Comparison of ENCODE assay signal across 1 cellular context in the genomic region with DNA sequence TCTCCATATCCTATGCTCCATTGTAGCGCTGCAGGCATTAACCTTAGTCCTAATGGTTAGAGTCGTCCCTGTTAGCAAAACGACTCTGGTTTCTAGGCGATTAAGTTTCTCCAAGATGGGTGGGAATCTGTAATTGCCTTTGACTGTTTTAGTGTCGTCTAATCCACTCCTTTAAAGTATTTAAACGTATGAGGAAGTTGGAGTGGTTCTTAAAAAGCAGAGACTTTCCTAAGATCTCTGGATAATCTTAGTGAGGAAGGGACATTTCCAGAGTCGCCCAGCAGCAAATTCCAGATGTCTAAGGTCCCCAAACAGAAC.
A peak's percentile ranks its signal among the peaks of the same experiment; 100 is the strongest.
TF ChIP-seq lines count a peak whose summit lies in the region.

No MANE protein-coding gene starts in this region.

TF ChIP-seq in K562, 482 proteins besides CTCF, POLR2A, EP300 and RAD21 (continued from another document):
- TF ChIP-seq, protein P1, sequence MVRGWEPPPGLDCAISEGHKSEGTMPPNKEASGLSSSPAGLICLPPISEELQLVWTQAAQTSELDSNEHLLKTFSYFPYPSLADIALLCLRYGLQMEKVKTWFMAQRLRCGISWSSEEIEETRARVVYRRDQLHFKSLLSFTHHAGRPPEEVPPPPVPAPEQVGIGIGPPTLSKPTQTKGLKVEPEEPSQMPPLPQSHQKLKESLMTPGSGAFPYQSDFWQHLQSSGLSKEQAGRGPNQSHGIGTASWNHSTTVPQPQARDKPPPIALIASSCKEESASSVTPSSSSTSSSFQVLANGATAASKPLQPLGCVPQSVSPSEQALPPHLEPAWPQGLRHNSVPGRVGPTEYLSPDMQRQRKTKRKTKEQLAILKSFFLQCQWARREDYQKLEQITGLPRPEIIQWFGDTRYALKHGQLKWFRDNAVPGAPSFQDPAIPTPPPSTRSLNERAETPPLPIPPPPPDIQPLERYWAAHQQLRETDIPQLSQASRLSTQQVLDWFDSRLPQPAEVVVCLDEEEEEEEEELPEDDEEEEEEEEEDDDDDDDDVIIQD (CRISPR knock-in tag; IDR thresholded peaks at IDR 0.05) = no peak
- TF ChIP-seq, protein P2, sequence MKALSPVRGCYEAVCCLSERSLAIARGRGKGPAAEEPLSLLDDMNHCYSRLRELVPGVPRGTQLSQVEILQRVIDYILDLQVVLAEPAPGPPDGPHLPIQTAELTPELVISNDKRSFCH (CRISPR knock-in tag; IDR thresholded peaks at IDR 0.05) = no peak
- TF ChIP-seq, protein P2 (tag; IDR thresholded peaks at IDR 0.05) = 0 out of 2 replicates have a peak, but pooled peaks have one; percentile 20
- TF ChIP-seq RBM15 (IDR thresholded peaks at IDR 0.05; ENCODE audit: insufficient read depth, low read length) = no peak
- no peak for TF ChIP-seq ARID2 (IDR thresholded peaks at IDR 0.05)
- TF ChIP-seq, protein P3, sequence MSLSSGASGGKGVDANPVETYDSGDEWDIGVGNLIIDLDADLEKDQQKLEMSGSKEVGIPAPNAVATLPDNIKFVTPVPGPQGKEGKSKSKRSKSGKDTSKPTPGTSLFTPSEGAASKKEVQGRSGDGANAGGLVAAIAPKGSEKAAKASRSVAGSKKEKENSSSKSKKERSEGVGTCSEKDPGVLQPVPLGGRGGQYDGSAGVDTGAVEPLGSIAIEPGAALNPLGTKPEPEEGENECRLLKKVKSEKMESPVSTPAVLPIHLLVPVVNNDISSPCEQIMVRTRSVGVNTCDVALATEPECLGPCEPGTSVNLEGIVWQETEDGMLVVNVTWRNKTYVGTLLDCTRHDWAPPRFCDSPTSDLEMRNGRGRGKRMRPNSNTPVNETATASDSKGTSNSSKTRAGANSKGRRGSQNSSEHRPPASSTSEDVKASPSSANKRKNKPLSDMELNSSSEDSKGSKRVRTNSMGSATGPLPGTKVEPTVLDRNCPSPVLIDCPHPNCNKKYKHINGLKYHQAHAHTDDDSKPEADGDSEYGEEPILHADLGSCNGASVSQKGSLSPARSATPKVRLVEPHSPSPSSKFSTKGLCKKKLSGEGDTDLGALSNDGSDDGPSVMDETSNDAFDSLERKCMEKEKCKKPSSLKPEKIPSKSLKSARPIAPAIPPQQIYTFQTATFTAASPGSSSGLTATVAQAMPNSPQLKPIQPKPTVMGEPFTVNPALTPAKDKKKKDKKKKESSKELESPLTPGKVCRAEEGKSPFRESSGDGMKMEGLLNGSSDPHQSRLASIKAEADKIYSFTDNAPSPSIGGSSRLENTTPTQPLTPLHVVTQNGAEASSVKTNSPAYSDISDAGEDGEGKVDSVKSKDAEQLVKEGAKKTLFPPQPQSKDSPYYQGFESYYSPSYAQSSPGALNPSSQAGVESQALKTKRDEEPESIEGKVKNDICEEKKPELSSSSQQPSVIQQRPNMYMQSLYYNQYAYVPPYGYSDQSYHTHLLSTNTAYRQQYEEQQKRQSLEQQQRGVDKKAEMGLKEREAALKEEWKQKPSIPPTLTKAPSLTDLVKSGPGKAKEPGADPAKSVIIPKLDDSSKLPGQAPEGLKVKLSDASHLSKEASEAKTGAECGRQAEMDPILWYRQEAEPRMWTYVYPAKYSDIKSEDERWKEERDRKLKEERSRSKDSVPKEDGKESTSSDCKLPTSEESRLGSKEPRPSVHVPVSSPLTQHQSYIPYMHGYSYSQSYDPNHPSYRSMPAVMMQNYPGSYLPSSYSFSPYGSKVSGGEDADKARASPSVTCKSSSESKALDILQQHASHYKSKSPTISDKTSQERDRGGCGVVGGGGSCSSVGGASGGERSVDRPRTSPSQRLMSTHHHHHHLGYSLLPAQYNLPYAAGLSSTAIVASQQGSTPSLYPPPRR (CRISPR knock-in tag; IDR thresholded peaks at IDR 0.05; ENCODE audit: borderline replicate concordance) = no peak
- TF ChIP-seq BHLHE40 (IDR thresholded peaks at IDR 0.05; ENCODE audit: low read length) = no peak
- TF ChIP-seq RBM14 (IDR thresholded peaks at IDR 0.05; ENCODE audit: borderline replicate concordance, insufficient read depth, low read depth, low read length) = no peak
- TF ChIP-seq, protein P4, sequence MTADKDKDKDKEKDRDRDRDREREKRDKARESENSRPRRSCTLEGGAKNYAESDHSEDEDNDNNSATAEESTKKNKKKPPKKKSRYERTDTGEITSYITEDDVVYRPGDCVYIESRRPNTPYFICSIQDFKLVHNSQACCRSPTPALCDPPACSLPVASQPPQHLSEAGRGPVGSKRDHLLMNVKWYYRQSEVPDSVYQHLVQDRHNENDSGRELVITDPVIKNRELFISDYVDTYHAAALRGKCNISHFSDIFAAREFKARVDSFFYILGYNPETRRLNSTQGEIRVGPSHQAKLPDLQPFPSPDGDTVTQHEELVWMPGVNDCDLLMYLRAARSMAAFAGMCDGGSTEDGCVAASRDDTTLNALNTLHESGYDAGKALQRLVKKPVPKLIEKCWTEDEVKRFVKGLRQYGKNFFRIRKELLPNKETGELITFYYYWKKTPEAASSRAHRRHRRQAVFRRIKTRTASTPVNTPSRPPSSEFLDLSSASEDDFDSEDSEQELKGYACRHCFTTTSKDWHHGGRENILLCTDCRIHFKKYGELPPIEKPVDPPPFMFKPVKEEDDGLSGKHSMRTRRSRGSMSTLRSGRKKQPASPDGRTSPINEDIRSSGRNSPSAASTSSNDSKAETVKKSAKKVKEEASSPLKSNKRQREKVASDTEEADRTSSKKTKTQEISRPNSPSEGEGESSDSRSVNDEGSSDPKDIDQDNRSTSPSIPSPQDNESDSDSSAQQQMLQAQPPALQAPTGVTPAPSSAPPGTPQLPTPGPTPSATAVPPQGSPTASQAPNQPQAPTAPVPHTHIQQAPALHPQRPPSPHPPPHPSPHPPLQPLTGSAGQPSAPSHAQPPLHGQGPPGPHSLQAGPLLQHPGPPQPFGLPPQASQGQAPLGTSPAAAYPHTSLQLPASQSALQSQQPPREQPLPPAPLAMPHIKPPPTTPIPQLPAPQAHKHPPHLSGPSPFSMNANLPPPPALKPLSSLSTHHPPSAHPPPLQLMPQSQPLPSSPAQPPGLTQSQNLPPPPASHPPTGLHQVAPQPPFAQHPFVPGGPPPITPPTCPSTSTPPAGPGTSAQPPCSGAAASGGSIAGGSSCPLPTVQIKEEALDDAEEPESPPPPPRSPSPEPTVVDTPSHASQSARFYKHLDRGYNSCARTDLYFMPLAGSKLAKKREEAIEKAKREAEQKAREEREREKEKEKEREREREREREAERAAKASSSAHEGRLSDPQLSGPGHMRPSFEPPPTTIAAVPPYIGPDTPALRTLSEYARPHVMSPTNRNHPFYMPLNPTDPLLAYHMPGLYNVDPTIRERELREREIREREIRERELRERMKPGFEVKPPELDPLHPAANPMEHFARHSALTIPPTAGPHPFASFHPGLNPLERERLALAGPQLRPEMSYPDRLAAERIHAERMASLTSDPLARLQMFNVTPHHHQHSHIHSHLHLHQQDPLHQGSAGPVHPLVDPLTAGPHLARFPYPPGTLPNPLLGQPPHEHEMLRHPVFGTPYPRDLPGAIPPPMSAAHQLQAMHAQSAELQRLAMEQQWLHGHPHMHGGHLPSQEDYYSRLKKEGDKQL (CRISPR knock-in tag; IDR thresholded peaks at IDR 0.05; ENCODE audit: borderline replicate concordance) = no peak
- no peak for TF ChIP-seq ZBTB7A (IDR thresholded peaks at IDR 0.05; ENCODE audit: borderline replicate concordance, control insufficient read depth, low read depth, low read length)
- TF ChIP-seq CBX1 (IDR thresholded peaks at IDR 0.05; ENCODE audit: low read depth) = no peak; the same call in 1 of the 2 replicates
- no peak for TF ChIP-seq CBX8 (IDR thresholded peaks at IDR 0.05; ENCODE audit: borderline replicate concordance, extremely low read depth, low read depth, low read length, poor library complexity, severe bottlenecking)
- TF ChIP-seq, protein P5, sequence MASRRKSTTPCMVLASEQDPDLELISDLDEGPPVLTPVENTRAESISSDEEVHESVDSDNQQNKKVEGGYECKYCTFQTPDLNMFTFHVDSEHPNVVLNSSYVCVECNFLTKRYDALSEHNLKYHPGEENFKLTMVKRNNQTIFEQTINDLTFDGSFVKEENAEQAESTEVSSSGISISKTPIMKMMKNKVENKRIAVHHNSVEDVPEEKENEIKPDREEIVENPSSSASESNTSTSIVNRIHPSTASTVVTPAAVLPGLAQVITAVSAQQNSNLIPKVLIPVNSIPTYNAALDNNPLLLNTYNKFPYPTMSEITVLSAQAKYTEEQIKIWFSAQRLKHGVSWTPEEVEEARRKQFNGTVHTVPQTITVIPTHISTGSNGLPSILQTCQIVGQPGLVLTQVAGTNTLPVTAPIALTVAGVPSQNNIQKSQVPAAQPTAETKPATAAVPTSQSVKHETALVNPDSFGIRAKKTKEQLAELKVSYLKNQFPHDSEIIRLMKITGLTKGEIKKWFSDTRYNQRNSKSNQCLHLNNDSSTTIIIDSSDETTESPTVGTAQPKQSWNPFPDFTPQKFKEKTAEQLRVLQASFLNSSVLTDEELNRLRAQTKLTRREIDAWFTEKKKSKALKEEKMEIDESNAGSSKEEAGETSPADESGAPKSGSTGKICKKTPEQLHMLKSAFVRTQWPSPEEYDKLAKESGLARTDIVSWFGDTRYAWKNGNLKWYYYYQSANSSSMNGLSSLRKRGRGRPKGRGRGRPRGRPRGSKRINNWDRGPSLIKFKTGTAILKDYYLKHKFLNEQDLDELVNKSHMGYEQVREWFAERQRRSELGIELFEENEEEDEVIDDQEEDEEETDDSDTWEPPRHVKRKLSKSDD (conservative IDR thresholded peaks at IDR 0.05; ENCODE audit: low read length) = no peak
- TF ChIP-seq DDX20 (tag; IDR thresholded peaks at IDR 0.05; ENCODE audit: low read depth) = no peak
- TF ChIP-seq SP1 (CRISPR knock-in tag; IDR thresholded peaks at IDR 0.05) = peak; percentile 11; the same call in 1 of the 2 replicates
- TF ChIP-seq, protein P6, sequence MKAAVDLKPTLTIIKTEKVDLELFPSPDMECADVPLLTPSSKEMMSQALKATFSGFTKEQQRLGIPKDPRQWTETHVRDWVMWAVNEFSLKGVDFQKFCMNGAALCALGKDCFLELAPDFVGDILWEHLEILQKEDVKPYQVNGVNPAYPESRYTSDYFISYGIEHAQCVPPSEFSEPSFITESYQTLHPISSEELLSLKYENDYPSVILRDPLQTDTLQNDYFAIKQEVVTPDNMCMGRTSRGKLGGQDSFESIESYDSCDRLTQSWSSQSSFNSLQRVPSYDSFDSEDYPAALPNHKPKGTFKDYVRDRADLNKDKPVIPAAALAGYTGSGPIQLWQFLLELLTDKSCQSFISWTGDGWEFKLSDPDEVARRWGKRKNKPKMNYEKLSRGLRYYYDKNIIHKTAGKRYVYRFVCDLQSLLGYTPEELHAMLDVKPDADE (conservative IDR thresholded peaks at IDR 0.05; ENCODE audit: control insufficient read depth, low read depth, low read length) = no peak
- TF ChIP-seq, protein P7, sequence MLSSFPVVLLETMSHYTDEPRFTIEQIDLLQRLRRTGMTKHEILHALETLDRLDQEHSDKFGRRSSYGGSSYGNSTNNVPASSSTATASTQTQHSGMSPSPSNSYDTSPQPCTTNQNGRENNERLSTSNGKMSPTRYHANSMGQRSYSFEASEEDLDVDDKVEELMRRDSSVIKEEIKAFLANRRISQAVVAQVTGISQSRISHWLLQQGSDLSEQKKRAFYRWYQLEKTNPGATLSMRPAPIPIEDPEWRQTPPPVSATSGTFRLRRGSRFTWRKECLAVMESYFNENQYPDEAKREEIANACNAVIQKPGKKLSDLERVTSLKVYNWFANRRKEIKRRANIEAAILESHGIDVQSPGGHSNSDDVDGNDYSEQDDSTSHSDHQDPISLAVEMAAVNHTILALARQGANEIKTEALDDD (IDR thresholded peaks at IDR 0.05) = peak; percentile 3; the same call in 1 of the 2 replicates
- 0 out of 2 replicates have a peak, but pooled peaks have one; percentile 7 for TF ChIP-seq POLR2H (tag; IDR thresholded peaks at IDR 0.05; ENCODE audit: low read depth)
- 0 out of 2 replicates have a peak, but pooled peaks have one; percentile 5 for TF ChIP-seq HDAC2 (IDR thresholded peaks at IDR 0.05)
- no peak for TF ChIP-seq NUFIP1 (IDR thresholded peaks at IDR 0.05; ENCODE audit: partially characterized antibody)
- TF ChIP-seq PYGO2 (tag; IDR thresholded peaks at IDR 0.05) = no peak
- TF ChIP-seq ZNF507 (tag; conservative IDR thresholded peaks at IDR 0.05) = no peak
- TF ChIP-seq ZNF780A (CRISPR knock-in tag; IDR thresholded peaks at IDR 0.05) = no peak
- no peak for TF ChIP-seq GATAD2B (IDR thresholded peaks at IDR 0.05; ENCODE audit: borderline replicate concordance)
- TF ChIP-seq KLF13 (tag; IDR thresholded peaks at IDR 0.05; ENCODE audit: borderline replicate concordance, low read depth) = no peak
- 0 out of 2 replicates have a peak, but pooled peaks have one; percentile 0 for TF ChIP-seq BRD4 (IDR thresholded peaks at IDR 0.05)
- TF ChIP-seq ASH1L (IDR thresholded peaks at IDR 0.05; ENCODE audit: borderline replicate concordance, low read depth, partially characterized antibody) = no peak
- 0 out of 2 replicates have a peak, but pooled peaks have one; percentile 3 for TF ChIP-seq BACH1 (tag; IDR thresholded peaks at IDR 0.05)
- TF ChIP-seq, protein P8, sequence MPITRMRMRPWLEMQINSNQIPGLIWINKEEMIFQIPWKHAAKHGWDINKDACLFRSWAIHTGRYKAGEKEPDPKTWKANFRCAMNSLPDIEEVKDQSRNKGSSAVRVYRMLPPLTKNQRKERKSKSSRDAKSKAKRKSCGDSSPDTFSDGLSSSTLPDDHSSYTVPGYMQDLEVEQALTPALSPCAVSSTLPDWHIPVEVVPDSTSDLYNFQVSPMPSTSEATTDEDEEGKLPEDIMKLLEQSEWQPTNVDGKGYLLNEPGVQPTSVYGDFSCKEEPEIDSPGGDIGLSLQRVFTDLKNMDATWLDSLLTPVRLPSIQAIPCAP (CRISPR knock-in tag; IDR thresholded peaks at IDR 0.05; ENCODE audit: borderline replicate concordance) = 0 out of 2 replicates have a peak, but pooled peaks have one; percentile 19
- no peak for TF ChIP-seq IFI16 (CRISPR knock-in tag; IDR thresholded peaks at IDR 0.05)
- no peak for TF ChIP-seq DPF2 (IDR thresholded peaks at IDR 0.05)
- TF ChIP-seq, protein P9, sequence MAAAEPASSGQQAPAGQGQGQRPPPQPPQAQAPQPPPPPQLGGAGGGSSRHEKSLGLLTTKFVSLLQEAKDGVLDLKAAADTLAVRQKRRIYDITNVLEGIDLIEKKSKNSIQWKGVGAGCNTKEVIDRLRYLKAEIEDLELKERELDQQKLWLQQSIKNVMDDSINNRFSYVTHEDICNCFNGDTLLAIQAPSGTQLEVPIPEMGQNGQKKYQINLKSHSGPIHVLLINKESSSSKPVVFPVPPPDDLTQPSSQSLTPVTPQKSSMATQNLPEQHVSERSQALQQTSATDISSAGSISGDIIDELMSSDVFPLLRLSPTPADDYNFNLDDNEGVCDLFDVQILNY (CRISPR knock-in tag; IDR thresholded peaks at IDR 0.05) = no peak
- peak; percentile 78 for TF ChIP-seq GABPA (tag; conservative IDR thresholded peaks at IDR 0.05; ENCODE audit: low read depth)
- TF ChIP-seq, protein P10, sequence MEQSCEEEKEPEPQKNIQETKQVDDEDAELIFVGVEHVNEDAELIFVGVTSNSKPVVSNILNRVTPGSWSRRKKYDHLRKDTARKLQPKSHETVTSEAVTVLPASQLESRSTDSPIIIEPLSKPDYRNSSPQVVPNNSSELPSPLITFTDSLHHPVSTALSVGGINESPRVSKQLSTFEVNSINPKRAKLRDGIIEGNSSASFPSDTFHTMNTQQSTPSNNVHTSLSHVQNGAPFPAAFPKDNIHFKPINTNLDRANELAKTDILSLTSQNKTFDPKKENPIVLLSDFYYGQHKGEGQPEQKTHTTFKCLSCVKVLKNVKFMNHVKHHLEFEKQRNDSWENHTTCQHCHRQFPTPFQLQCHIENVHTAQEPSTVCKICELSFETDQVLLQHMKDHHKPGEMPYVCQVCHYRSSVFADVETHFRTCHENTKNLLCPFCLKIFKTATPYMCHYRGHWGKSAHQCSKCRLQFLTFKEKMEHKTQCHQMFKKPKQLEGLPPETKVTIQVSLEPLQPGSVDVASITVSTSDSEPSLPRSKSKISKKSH (CRISPR knock-in tag; IDR thresholded peaks at IDR 0.05) = no peak
